In genomic region chr14:92960706-92961566, GRCh38 we compare ENCODE assay signal across 17 cellular contexts. TPM values are rescaled to one million over a fixed set of nuclear protein-coding genes. Genes with fewer than 3 reads are reported as not detected.
DNase-seq lines count a peak whose midpoint lies in the region; ATAC-seq, FAIRE-seq and TF ChIP-seq lines count a peak whose summit lies in the region.
"Had no signal": no experiment of that assay in that cellular context is flagged by ENCODE, and none has a peak within 500 bp of the region (broad histone marks: within the 10 kb centered on the region; RNA-seq: fewer than 3 reads in every experiment).

No MANE protein-coding gene starts in this region.

- H3K4me1 ChIP-seq in neuronal stem cell (ENCODE audit: control insufficient read depth in 2 of 2, insufficient read depth in 1 of 2, low read depth in 1 of 2, low read length in 2 of 2) (peaks cover 9 to 19% of the 10 kb centered on the region in 2 donors), endodermal cell (ENCODE audit: control insufficient read depth, insufficient read depth, low read length) (no peaks in the 10 kb centered on the region)
- H3K4me1 ChIP-seq: Caco-2 had no signal

- H3K27ac ChIP-seq in neuronal stem cell (replicated peaks; ENCODE audit: low read length) (no peak overlapping the region), endodermal cell (ENCODE audit: low read depth, low read length) (no peak overlapping the region)
- H3K27ac ChIP-seq: pancreas had no signal

- H2BK120ac ChIP-seq in neuronal stem cell (ENCODE audit: low read depth, low read length): no peak overlapping the region

- H3K14ac ChIP-seq in neuronal stem cell (ENCODE audit: low read length): no peak overlapping the region

- peaks cover 26% of the 10 kb centered on the region for H3K4me1 Mint-ChIP-seq in dendritic cell treated with granulocyte-macrophage colony-stimulating factor and Interleukin-4, amounts not matched to agents 40 ng/mL and 50 ng/mL, for 4 days (ENCODE audit: low read depth)
- H3K4me1 Mint-ChIP-seq in endodermal cell: peaks cover 13% of the 10 kb centered on the region
- H3K4me1 Mint-ChIP-seq: activated CD4-positive, alpha-beta T cell treated with anti-CD3 and anti-CD28 coated beads, Interleukin-2, amount 10 ng/mL, durations not matched to agents 7 days and 5 days had no signal

- H3K36me3 ChIP-seq in neuronal stem cell (replicated peaks in 1 of 2; ENCODE audit: control insufficient read depth in 2 of 2, insufficient read depth in 2 of 2, low read length in 2 of 2) (peaks cover 8 to 17% of the 10 kb centered on the region in 2 donors), endodermal cell (ENCODE audit: control insufficient read depth, insufficient read depth, low read length) (no peaks in the 10 kb centered on the region)
- H3K36me3 ChIP-seq: pancreas had no signal

- no peak for TF ChIP-seq CTCF in endodermal cell (conservative IDR thresholded peaks at IDR 0.05)

- H3K4ac ChIP-seq in neuronal stem cell (ENCODE audit: low read length): no peak overlapping the region

- no peak overlapping the region for H4K8ac ChIP-seq in neuronal stem cell (ENCODE audit: low read depth, low read length)

- H3K27me3 ChIP-seq in neuronal stem cell (ENCODE audit: control insufficient read depth in 3 of 3, insufficient read depth in 3 of 3, low read depth in 1 of 3, low read length in 3 of 3) (peaks cover 0 to 4% (median 0%) of the 10 kb centered on the region in 3 experiments), endodermal cell (ENCODE audit: control insufficient read depth, insufficient read depth, low read length, poor library complexity, severe bottlenecking) (no peaks in the 10 kb centered on the region)
- H3K27me3 ChIP-seq: pancreas had no signal

- no peak overlapping the region for H2AFZ ChIP-seq in neuronal stem cell (ENCODE audit: low read length)

- peak overlapping the region; percentile 55 for H3K27ac Mint-ChIP-seq in dendritic cell treated with granulocyte-macrophage colony-stimulating factor and Interleukin-4, amounts not matched to agents 40 ng/mL and 50 ng/mL, for 4 days
- H3K27ac Mint-ChIP-seq in endodermal cell: no peak overlapping the region

- no peaks in the 10 kb centered on the region for H3K9me3 Mint-ChIP-seq in dendritic cell treated with granulocyte-macrophage colony-stimulating factor and Interleukin-4, amounts not matched to agents 40 ng/mL and 50 ng/mL, for 4 days
- H3K9me3 Mint-ChIP-seq in endodermal cell: peaks cover 10% of the 10 kb centered on the region
- H3K9me3 Mint-ChIP-seq: activated CD4-positive, alpha-beta T cell treated with anti-CD3 and anti-CD28 coated beads, Interleukin-2, amount 10 ng/mL, durations not matched to agents 7 days and 5 days had no signal

- no peaks in the 10 kb centered on the region for H3K27me3 Mint-ChIP-seq in dendritic cell treated with granulocyte-macrophage colony-stimulating factor and Interleukin-4, amounts not matched to agents 40 ng/mL and 50 ng/mL, for 4 days
- no peaks in the 10 kb centered on the region for H3K27me3 Mint-ChIP-seq in endodermal cell (ENCODE audit: insufficient read depth)
- H3K27me3 Mint-ChIP-seq: activated CD4-positive, alpha-beta T cell treated with anti-CD3 and anti-CD28 coated beads, Interleukin-2, amount 10 ng/mL, durations not matched to agents 7 days and 5 days had no signal

- H4K91ac ChIP-seq in neuronal stem cell (ENCODE audit: low read depth, low read length, poor library complexity): no peak overlapping the region

- DNase-seq in EH (ENCODE audit: low read depth): peak; percentile 63
- DNase-seq in RCC 7860 (ENCODE audit: low spot score): peak; percentile 12
- DNase-seq in neuronal stem cell (ENCODE audit: low spot score): no peak
- no peak for DNase-seq in inferior parietal cortex (ENCODE audit: extremely low spot score)
- DNase-seq in endodermal cell: no peak
- no peak for DNase-seq in GF-D8 (lab: John Stamatoyannopoulos, UW)
- DNase-seq: activated CD4-positive, alpha-beta T cell treated with anti-CD3 and anti-CD28 coated beads, Interleukin-2, amount 10 ng/mL, durations not matched to agents 7 days and 5 days; activated effector memory CD4-positive, alpha-beta T cell treated with Interleukin-2 at 50 U/mL for 16 hours; Caco-2; cortex of kidney; NCI-H526 treated with DMSO at 0.1 percent for 48 hours; stimulated activated CD4-positive, alpha-beta T cell treated with anti-CD3 and anti-CD28 coated beads, Interleukin-1b, Interleukin-23, amount 100 ng/mL, for 48 hours; stimulated activated naive CD4-positive, alpha-beta T cell treated with Interleukin-2 at 50 U/mL for 16 hours had no signal

- H3K9me3 ChIP-seq in neuronal stem cell (replicated peaks in 1 of 2; ENCODE audit: control insufficient read depth in 2 of 2, insufficient read depth in 1 of 2, low read depth in 1 of 2, low read length in 2 of 2) (peaks cover 4 to 7% of the 10 kb centered on the region in 2 donors), endodermal cell (ENCODE audit: control insufficient read depth, low read length) (peaks cover 9% of the 10 kb centered on the region)
- H3K9me3 ChIP-seq: Caco-2, pancreas had no signal

- no peak for FAIRE-seq in RCC 7860 (lab: Jason Lieb, UNC)
- FAIRE-seq: pancreas had no signal

- H3K4me3 Mint-ChIP-seq in dendritic cell treated with granulocyte-macrophage colony-stimulating factor and Interleukin-4, amounts not matched to agents 40 ng/mL and 50 ng/mL, for 4 days: no peak overlapping the region
- H3K4me3 Mint-ChIP-seq in endodermal cell: no peak overlapping the region
- H3K4me3 Mint-ChIP-seq: activated CD4-positive, alpha-beta T cell treated with anti-CD3 and anti-CD28 coated beads, Interleukin-2, amount 10 ng/mL, durations not matched to agents 7 days and 5 days had no signal

- H3K23ac ChIP-seq in neuronal stem cell (ENCODE audit: low read depth, low read length, poor library complexity): peak overlapping the region; percentile 30

- H3K4me3 ChIP-seq in neuronal stem cell (ENCODE audit: low read length in 2 of 2): no peak overlapping the region
- no peak overlapping the region for H3K4me3 ChIP-seq in endodermal cell (ENCODE audit: low read length)
- H3K4me3 ChIP-seq: lung, pancreas had no signal

- H3K9ac ChIP-seq in neuronal stem cell (ENCODE audit: low read depth, low read length, poor library complexity): no peak overlapping the region
- H3K9ac ChIP-seq in endodermal cell (ENCODE audit: extremely low read depth, low read length, poor library complexity, severe bottlenecking): no peak overlapping the region

- H2AK5ac ChIP-seq in neuronal stem cell (ENCODE audit: low read depth, low read length): no peak overlapping the region

- WGBS in neuronal stem cell (ENCODE audit: extremely low coverage in 2 of 2, insufficient read length in 2 of 2, insufficient replicate concordance in 1 of 2), 2 donors: no CpG with 5 or more reads among the region's 18 CpGs
- 92 to 98% methylated on average over 12 to 18 of the region's 18 CpGs for WGBS in endodermal cell (ENCODE audit: insufficient coverage in 1 of 2, insufficient read length in 1 of 2), 2 experiments

- no peak overlapping the region for H2BK15ac ChIP-seq in neuronal stem cell (ENCODE audit: low read length)

- intact Hi-C loops in dendritic cell treated with granulocyte-macrophage colony-stimulating factor and Interleukin-4, amounts not matched to agents 40 ng/mL and 50 ng/mL, for 4 days (cut with micrococcal nuclease): no loop called here

- no peaks in the 10 kb centered on the region for H3K79me1 ChIP-seq in neuronal stem cell (ENCODE audit: low read depth, low read length)

- no peak overlapping the region for H3K18ac ChIP-seq in neuronal stem cell (ENCODE audit: low read length)

- H2BK12ac ChIP-seq in neuronal stem cell (ENCODE audit: low read length): no peak overlapping the region

- ATAC-seq in HG03097 (IDR thresholded peaks at IDR 0.05; ENCODE audit: low FRiP score, unreplicated experiment): no peak
- ATAC-seq: pancreas had no signal

- peak overlapping the region; percentile 30 for H2BK5ac ChIP-seq in neuronal stem cell (ENCODE audit: low read length)

- H3K4me2 ChIP-seq in neuronal stem cell (ENCODE audit: insufficient read depth, low read length, poor library complexity, severe bottlenecking): no peak overlapping the region

- H3K36me3 Mint-ChIP-seq in dendritic cell treated with granulocyte-macrophage colony-stimulating factor and Interleukin-4, amounts not matched to agents 40 ng/mL and 50 ng/mL, for 4 days (ENCODE audit: low read depth): peaks cover 71% of the 10 kb centered on the region
- H3K36me3 Mint-ChIP-seq in endodermal cell (ENCODE audit: low read depth): peaks cover 4% of the 10 kb centered on the region

RNA-seq across cellular contexts. Expression of gene CHGA, which starts 38.0 kb away (rescaled TPM):
- 0.14 TPM for polyA plus RNA-seq in neuronal stem cell (2013, experiment 1 of 2)
- polyA plus RNA-seq in neuronal stem cell (2013, experiment 2 of 2): 0.14 TPM
- 1 to 10 TPM; 4.6 TPM for total RNA-seq in endodermal cell
- polyA plus RNA-seq in endodermal cell (2013, experiment 1 of 2): 7.6 TPM
- 6.4 TPM for polyA plus RNA-seq in endodermal cell (2013, experiment 2 of 2)
- total RNA-seq: activated CD4-positive, alpha-beta T cell treated with anti-CD3 and anti-CD28 coated beads, Interleukin-2, amount 10 ng/mL, durations not matched to agents 7 days and 5 days; Caco-2 had no signal

Comparison
In these comparisons a context has a peak if more than half of its experiments do, and no peak if none do; other contexts are left out.
1. DNase-seq: peak in EH (single experiment) and RCC 7860 (single experiment); none in neuronal stem cell (single experiment), inferior parietal cortex (single experiment), endodermal cell (single experiment) and GF-D8 (single experiment).